ENCODE assay signal across 1 cellular context in the genomic region with DNA sequence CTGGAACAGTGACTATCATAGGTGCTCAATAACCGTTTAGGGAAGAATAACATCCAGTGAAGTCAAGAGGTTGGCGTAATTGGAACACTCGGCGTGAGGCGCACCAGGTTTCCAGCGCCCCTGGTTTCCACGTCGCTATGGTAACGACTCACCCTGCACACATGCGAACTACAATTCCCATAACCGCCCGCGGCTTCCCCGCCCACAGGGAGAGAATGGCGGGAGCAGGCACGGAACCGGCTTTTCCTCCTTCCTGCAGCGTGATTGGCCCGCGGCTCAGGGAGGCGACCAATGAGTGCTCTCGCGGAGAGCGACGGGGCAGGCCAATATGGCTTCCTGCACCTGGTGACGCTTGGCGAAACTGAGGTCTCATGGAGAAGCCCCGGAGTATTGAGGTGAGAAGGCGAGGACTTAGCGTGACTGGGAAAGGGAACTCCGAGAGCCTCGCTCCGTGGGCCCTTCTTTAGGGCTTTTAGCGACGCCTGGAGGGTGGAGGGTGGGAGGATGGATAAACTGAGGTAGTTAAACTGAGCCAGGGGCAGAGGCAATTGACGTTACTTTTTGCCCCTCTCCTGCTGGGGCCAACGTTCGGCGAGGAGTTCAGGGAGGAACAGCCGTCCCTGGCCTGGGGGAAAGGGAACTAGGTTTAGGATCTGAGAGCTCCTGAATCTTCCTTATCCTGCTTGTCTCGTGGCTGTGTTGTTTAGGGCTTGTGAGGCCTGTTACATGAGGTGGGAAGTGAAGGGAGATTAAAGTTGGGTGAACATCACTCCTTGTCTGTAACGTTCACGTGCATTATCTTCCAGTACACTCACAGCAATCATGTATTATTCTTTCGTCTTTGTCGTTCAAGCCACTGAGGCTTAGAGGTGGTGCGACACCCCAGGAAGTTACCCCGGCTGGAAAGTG.
A peak's percentile ranks its signal among the peaks of the same experiment; 100 is the strongest.
TF ChIP-seq lines count a peak whose summit lies in the region.

TSS of gene L3MBTL2 (plus strand) at position 321 of the 909 bp plus-strand sequence. CDS start at position 372, 51 bp downstream.

TF ChIP-seq in HepG2, 621 proteins besides CTCF, POLR2A, EP300 and RAD21 (continued from another document and continues in another):
- TF ChIP-seq BCL3 (CRISPR knock-in tag; IDR thresholded peaks at IDR 0.05) (no peak), SOX13 (IDR thresholded peaks at IDR 0.05) (no peak), SOX13 (CRISPR knock-in tag; conservative IDR thresholded peaks at IDR 0.05 in 1 of 2, IDR thresholded peaks at IDR 0.05 in 1 of 2) (0 out of 4 replicates have a peak, but pooled peaks of 1 of the 2 experiments have one; percentile 11), ZNF607 (CRISPR knock-in tag; IDR thresholded peaks at IDR 0.05; ENCODE audit: borderline replicate concordance) (peak; percentile 51; the same call in 1 of the 2 replicates), PAX8 (CRISPR knock-in tag; IDR thresholded peaks at IDR 0.05; ENCODE audit: borderline replicate concordance) (no peak), TBP (CRISPR knock-in tag; IDR thresholded peaks at IDR 0.05) (no peak), PAF1 (CRISPR knock-in tag; IDR thresholded peaks at IDR 0.05) (no peak), ZNF264 (CRISPR knock-in tag; IDR thresholded peaks at IDR 0.05) (no peak), ZFAT (CRISPR knock-in tag; conservative IDR thresholded peaks at IDR 0.05) (no peak), POLR2G (IDR thresholded peaks at IDR 0.05; ENCODE audit: low read depth, low read length) (peak; percentile 87), FOXP1 (IDR thresholded peaks at IDR 0.05) (no peak), FOXP1 (CRISPR knock-in tag; IDR thresholded peaks at IDR 0.05) (no peak), ZNF253 (CRISPR knock-in tag; IDR thresholded peaks at IDR 0.05; ENCODE audit: borderline replicate concordance) (no peak), SOX6 (IDR thresholded peaks at IDR 0.05) (no peak), SOX6 (CRISPR knock-in tag; IDR thresholded peaks at IDR 0.05) (0 out of 2 replicates have a peak, but pooled peaks have one; percentile 25), MLXIP (CRISPR knock-in tag; IDR thresholded peaks at IDR 0.05; ENCODE audit: borderline replicate concordance) (no peak), NR2F6 (IDR thresholded peaks at IDR 0.05) (no peak), NR2F6 (CRISPR knock-in tag; IDR thresholded peaks at IDR 0.05) (no peak), CERS6 (CRISPR knock-in tag; IDR thresholded peaks at IDR 0.05) (no peak), AGO2 (optimal IDR thresholded peaks at IDR 0.05; ENCODE audit: low read depth, low read length) (no peak), SAP130 (CRISPR knock-in tag; IDR thresholded peaks at IDR 0.05; ENCODE audit: low read depth) (peak; percentile 97), JUND (CRISPR knock-in tag; IDR thresholded peaks at IDR 0.05) (no peak), AFF4 (CRISPR knock-in tag; IDR thresholded peaks at IDR 0.05) (no peak), FOXJ3 (CRISPR knock-in tag; IDR thresholded peaks at IDR 0.05; ENCODE audit: borderline replicate concordance) (no peak), HOXA3 (CRISPR knock-in tag; IDR thresholded peaks at IDR 0.05) (peak; percentile 94), ETV5 (CRISPR knock-in tag; IDR thresholded peaks at IDR 0.05; ENCODE audit: borderline replicate concordance) (peak; percentile 26; the same call in 1 of the 2 replicates), NBN (conservative IDR thresholded peaks at IDR 0.05) (no peak), FUBP1 (CRISPR knock-in tag; IDR thresholded peaks at IDR 0.05; ENCODE audit: borderline replicate concordance) (no peak), ZFP1 (CRISPR knock-in tag; IDR thresholded peaks at IDR 0.05) (0 out of 2 replicates have a peak, but pooled peaks have one; percentile 27), TEAD2 (CRISPR knock-in tag; IDR thresholded peaks at IDR 0.05) (no peak), XRCC5 (optimal IDR thresholded peaks at IDR 0.05; ENCODE audit: low read length) (peak; percentile 59), HHEX (CRISPR knock-in tag; IDR thresholded peaks at IDR 0.05) (no peak), ZSCAN30 (CRISPR knock-in tag; IDR thresholded peaks at IDR 0.05) (no peak), HES4 (CRISPR knock-in tag; IDR thresholded peaks at IDR 0.05; ENCODE audit: borderline replicate concordance) (no peak), ATRX (CRISPR knock-in tag; IDR thresholded peaks at IDR 0.05; ENCODE audit: borderline replicate concordance) (no peak), XBP1 (CRISPR knock-in tag; IDR thresholded peaks at IDR 0.05) (no peak), SNAPC2 (CRISPR knock-in tag; IDR thresholded peaks at IDR 0.05) (no peak), ZNF777 (CRISPR knock-in tag; IDR thresholded peaks at IDR 0.05) (peak; percentile 35; the same call in 1 of the 2 replicates), ZFP36 (IDR thresholded peaks at IDR 0.05; ENCODE audit: borderline replicate concordance, low read depth, low read length, partially characterized antibody) (no peak)
- TF ChIP-seq, protein P1, sequence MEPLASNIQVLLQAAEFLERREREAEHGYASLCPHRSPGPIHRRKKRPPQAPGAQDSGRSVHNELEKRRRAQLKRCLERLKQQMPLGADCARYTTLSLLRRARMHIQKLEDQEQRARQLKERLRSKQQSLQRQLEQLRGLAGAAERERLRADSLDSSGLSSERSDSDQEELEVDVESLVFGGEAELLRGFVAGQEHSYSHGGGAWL (CRISPR knock-in tag; IDR thresholded peaks at IDR 0.05): 0 out of 2 replicates have a peak, but pooled peaks have one; percentile 65
- TF ChIP-seq, protein P2, sequence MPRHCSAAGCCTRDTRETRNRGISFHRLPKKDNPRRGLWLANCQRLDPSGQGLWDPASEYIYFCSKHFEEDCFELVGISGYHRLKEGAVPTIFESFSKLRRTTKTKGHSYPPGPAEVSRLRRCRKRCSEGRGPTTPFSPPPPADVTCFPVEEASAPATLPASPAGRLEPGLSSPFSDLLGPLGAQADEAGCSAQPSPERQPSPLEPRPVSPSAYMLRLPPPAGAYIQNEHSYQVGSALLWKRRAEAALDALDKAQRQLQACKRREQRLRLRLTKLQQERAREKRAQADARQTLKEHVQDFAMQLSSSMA (CRISPR knock-in tag; IDR thresholded peaks at IDR 0.05): 0 out of 2 replicates have a peak, but pooled peaks have one; percentile 67
- TF ChIP-seq, protein P3, sequence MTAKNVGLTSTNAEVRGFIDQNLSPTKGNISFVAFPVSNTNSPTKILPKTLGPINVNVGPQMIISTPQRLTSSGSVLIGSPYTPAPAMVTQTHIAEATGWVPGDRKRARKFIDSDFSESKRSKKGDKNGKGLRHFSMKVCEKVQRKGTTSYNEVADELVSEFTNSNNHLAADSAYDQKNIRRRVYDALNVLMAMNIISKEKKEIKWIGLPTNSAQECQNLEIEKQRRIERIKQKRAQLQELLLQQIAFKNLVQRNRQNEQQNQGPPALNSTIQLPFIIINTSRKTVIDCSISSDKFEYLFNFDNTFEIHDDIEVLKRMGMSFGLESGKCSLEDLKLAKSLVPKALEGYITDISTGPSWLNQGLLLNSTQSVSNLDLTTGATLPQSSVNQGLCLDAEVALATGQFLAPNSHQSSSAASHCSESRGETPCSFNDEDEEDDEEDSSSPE (CRISPR knock-in tag; IDR thresholded peaks at IDR 0.05): peak; percentile 99
